8 cellular contexts compared by ENCODE assay signal in genomic region chr7:94003446-94004023, GRCh38. TPM values are rescaled to one million over a fixed set of nuclear protein-coding genes. Genes with fewer than 3 reads are reported as not detected.
DNase-seq lines count a peak whose midpoint lies in the region; ATAC-seq, FAIRE-seq and TF ChIP-seq lines count a peak whose summit lies in the region.

No MANE protein-coding gene starts in this region.

- peak overlapping the region; percentile 80 to 93 (median 86) for H3K4me3 ChIP-seq in BLaER1 treated with 17β-estradiol and CSF1 and Interleukin-3, amounts not matched to agents 10 nM and 100 nM
- H3K4me3 ChIP-seq in endothelial cell of umbilical vein (replicated peaks in 1 of 3; ENCODE audit: insufficient read depth in 1 of 3, low read depth in 1 of 3, low read length in 3 of 3): peak overlapping the region; percentile 85 to 95 (median 87)
- H3K4me3 ChIP-seq in naive thymus-derived CD4-positive, alpha-beta T cell (ENCODE audit: low read length): peak overlapping the region; percentile 75

- H4K20me1 ChIP-seq in BLaER1 treated with 17β-estradiol and CSF1 and Interleukin-3, amounts not matched to agents 10 nM and 100 nM: no peaks in the 10 kb centered on the region; a peak in 1 of 22 replicates
- H4K20me1 ChIP-seq in endothelial cell of umbilical vein (replicated peaks; ENCODE audit: control insufficient read depth, extremely low read depth, insufficient read depth, low read length): no peaks in the 10 kb centered on the region

- ATAC-seq in GM18873 (IDR thresholded peaks at IDR 0.05; ENCODE audit: low FRiP score, unreplicated experiment) (peak; percentile 24), HG03095 (IDR thresholded peaks at IDR 0.05; ENCODE audit: unreplicated experiment) (peak; percentile 21)
- peak; percentile 40 for ATAC-seq in naive thymus-derived CD4-positive, alpha-beta T cell

- peak overlapping the region; percentile 88 to 100 (median 99) for H3K4me3 Mint-ChIP-seq in naive thymus-derived CD4-positive, alpha-beta T cell

- POLR2A ChIA-PET in endothelial cell of umbilical vein (lab: Charles Lee): interaction anchor here (0.7 kb wide), 1 partner anchor 14 kb away, joined by 3 read pairs; no protein-coding TSS in a partner anchor
- POLR2A ChIA-PET in naive thymus-derived CD4-positive, alpha-beta T cell (lab: Charles Lee): no interaction called here

- dilution Hi-C loops in endothelial cell of umbilical vein (cut with MboI; ENCODE audit: extremely low pct_ligation_motif_present, low sequenced_read_pairs): no loop called here

- no peaks in the 10 kb centered on the region for H3K27me3 ChIP-seq in BLaER1 treated with 17β-estradiol and CSF1 and Interleukin-3, amounts not matched to agents 10 nM and 100 nM
- H3K27me3 ChIP-seq in endothelial cell of umbilical vein (ENCODE audit: control insufficient read depth in 2 of 2, insufficient read depth in 2 of 2, low read length in 2 of 2): peaks cover 10 to 23% of the 10 kb centered on the region in 2 experiments
- H3K27me3 ChIP-seq in naive thymus-derived CD4-positive, alpha-beta T cell (ENCODE audit: control insufficient read depth in 2 of 2, insufficient read depth in 2 of 2, low read length in 2 of 2): no peaks in the 10 kb centered on the region

- H3K9me1 ChIP-seq in endothelial cell of umbilical vein (replicated peaks; ENCODE audit: control insufficient read depth, extremely low read depth, insufficient read depth, low read length): no peaks in the 10 kb centered on the region

- no peak for FAIRE-seq in endothelial cell of umbilical vein (lab: Jason Lieb, UNC)

- H3K36me3 ChIP-seq in BLaER1 treated with 17β-estradiol and CSF1 and Interleukin-3, amounts not matched to agents 10 nM and 100 nM: peaks cover under 1 to 24% (median 8%) of the 10 kb centered on the region in 11 experiments; a peak in 19 of 22 replicates
- peaks cover 0 to 4% of the 10 kb centered on the region in 2 experiments for H3K36me3 ChIP-seq in endothelial cell of umbilical vein (ENCODE audit: control insufficient read depth in 2 of 2, extremely low read depth in 1 of 2, insufficient read depth in 2 of 2, low read length in 2 of 2)
- peaks cover 0 to 6% (median 0%) of the 10 kb centered on the region in 3 experiments for H3K36me3 ChIP-seq in naive thymus-derived CD4-positive, alpha-beta T cell (ENCODE audit: control insufficient read depth in 2 of 3, insufficient read depth in 3 of 3, low read length in 3 of 3)

- peak overlapping the region; percentile 95 to 100 (median 99) for H3K27ac Mint-ChIP-seq in naive thymus-derived CD4-positive, alpha-beta T cell

- CTCF ChIA-PET in endothelial cell of umbilical vein (lab: Charles Lee): interaction anchor here (1.1 kb wide), 1 partner anchor 101 kb away, joined by 4 read pairs; no protein-coding TSS in a partner anchor
- CTCF ChIA-PET in naive thymus-derived CD4-positive, alpha-beta T cell (lab: Charles Lee): no interaction called here

- H3K27me3 Mint-ChIP-seq in naive thymus-derived CD4-positive, alpha-beta T cell: peaks cover 0 to 27% (median 11%) of the 10 kb centered on the region in 5 donors

- peaks cover 24 to 58% (median 51%) of the 10 kb centered on the region in 7 donors for H3K4me1 Mint-ChIP-seq in naive thymus-derived CD4-positive, alpha-beta T cell

- TF ChIP-seq POLR2A in endothelial cell of umbilical vein (IDR thresholded peaks at IDR 0.05; ENCODE audit: low read depth, low read length): no peak

- peaks cover 32% of the 10 kb centered on the region for H3K79me2 ChIP-seq in endothelial cell of umbilical vein (ENCODE audit: control insufficient read depth, insufficient read depth, low read length)

- peak overlapping the region; percentile 60 for H2AFZ ChIP-seq in endothelial cell of umbilical vein (ENCODE audit: low read depth, low read length)

- no peaks in the 10 kb centered on the region for H3K9me3 Mint-ChIP-seq in naive thymus-derived CD4-positive, alpha-beta T cell

- H3K9ac ChIP-seq in BLaER1 treated with 17β-estradiol and CSF1 and Interleukin-3, amounts not matched to agents 10 nM and 100 nM: peak overlapping the region; percentile 86 to 97 (median 92)
- peak overlapping the region; percentile 92 for H3K9ac ChIP-seq in endothelial cell of umbilical vein (replicated peaks; ENCODE audit: extremely low read depth, insufficient read depth, low read length)

- no peaks in the 10 kb centered on the region for H3K9me3 ChIP-seq in BLaER1 treated with 17β-estradiol and CSF1 and Interleukin-3, amounts not matched to agents 10 nM and 100 nM (replicated peaks in 1 of 11)
- H3K9me3 ChIP-seq in endothelial cell of umbilical vein (replicated peaks; ENCODE audit: control insufficient read depth, insufficient read depth, low read length): no peaks in the 10 kb centered on the region
- no peaks in the 10 kb centered on the region for H3K9me3 ChIP-seq in naive thymus-derived CD4-positive, alpha-beta T cell (ENCODE audit: control insufficient read depth in 2 of 3, low read length in 3 of 3)

- BruUV-seq in endothelial cell of umbilical vein (replicated peaks; lab: Mats Ljungman, UMichigan): TSS peak; percentile 68

- intact Hi-C loops in endothelial cell of umbilical vein (cut with micrococcal nuclease): loop anchor here (1.0 to 5.0 kb wide), 7 partner anchors 59 to 180 kb away; partner anchors contain the start of gene GNG11
- intact Hi-C loops in naive thymus-derived CD4-positive, alpha-beta T cell (cut with micrococcal nuclease): loop anchor here (1.0 to 10.0 kb wide), 14 partner anchors 83 to 1869 kb away; partner anchors contain the start of genes ANKIB1 (in 2 of the 2), KRIT1 (in 2 of the 2), PEX1 (in 2 of the 2) and RBM48 (in 2 of the 2)

- peak overlapping the region; percentile 79 to 95 (median 89) for H3K4me2 ChIP-seq in BLaER1 treated with 17β-estradiol and CSF1 and Interleukin-3, amounts not matched to agents 10 nM and 100 nM
- H3K4me2 ChIP-seq in endothelial cell of umbilical vein (ENCODE audit: insufficient read depth, low read length): peak overlapping the region; percentile 94

- DNase-seq in RPMI8226 (peak; percentile 16), endothelial cell of umbilical vein (ENCODE audit: low read depth, low spot score) (no peak), cortex of kidney (lab: John Stamatoyannopoulos, UW) (no peak)
- peak in 1 of 9 donors; percentile 16 for DNase-seq in naive thymus-derived CD4-positive, alpha-beta T cell
- no peak for DNase-seq in stimulated activated CD8-positive, alpha-beta memory T cell treated with anti-CD3 and anti-CD28 coated beads, Interleukin-4, amount 100 ng/mL, for 48 hours

- TF ChIP-seq CTCF in endothelial cell of umbilical vein (IDR thresholded peaks at IDR 0.05; ENCODE audit: extremely low read depth in 1 of 2, insufficient read depth in 1 of 2, low read depth in 1 of 2, low read length in 2 of 2): no peak

- H3K36me3 Mint-ChIP-seq in naive thymus-derived CD4-positive, alpha-beta T cell: peaks cover 0 to 11% (median 0%) of the 10 kb centered on the region in 5 donors

- peak overlapping the region; percentile 82 to 92 (median 87) for H3K27ac ChIP-seq in BLaER1 treated with 17β-estradiol and CSF1 and Interleukin-3, amounts not matched to agents 10 nM and 100 nM
- peak overlapping the region; percentile 76 for H3K27ac ChIP-seq in endothelial cell of umbilical vein (ENCODE audit: insufficient read depth, low read depth, low read length)
- H3K27ac ChIP-seq in naive thymus-derived CD4-positive, alpha-beta T cell (ENCODE audit: low read depth, low read length): peak overlapping the region; percentile 91

- H3K4me1 ChIP-seq in BLaER1 treated with 17β-estradiol and CSF1 and Interleukin-3, amounts not matched to agents 10 nM and 100 nM: peaks cover 9 to 28% (median 18%) of the 10 kb centered on the region in 10 experiments; a peak in 18 of 20 replicates
- peaks cover 16% of the 10 kb centered on the region for H3K4me1 ChIP-seq in endothelial cell of umbilical vein (ENCODE audit: control insufficient read depth, extremely low read depth, insufficient read depth, low read length)
- H3K4me1 ChIP-seq in naive thymus-derived CD4-positive, alpha-beta T cell (ENCODE audit: control insufficient read depth in 2 of 2, insufficient read depth in 2 of 2, low read length in 2 of 2): peaks cover 3 to 17% of the 10 kb centered on the region in 2 donors

TF ChIP-seq in endothelial cell of umbilical vein, 7 proteins besides CTCF, POLR2A, EP300 and RAD21:
- TF ChIP-seq MYC (IDR thresholded peaks at IDR 0.05; ENCODE audit: low read depth, low read length): no peak
- TF ChIP-seq GATA2 (IDR thresholded peaks at IDR 0.05; ENCODE audit: insufficient read depth, insufficient read length, low read depth, low read length): no peak
- TF ChIP-seq POLR2AphosphoS5 (IDR thresholded peaks at IDR 0.05; ENCODE audit: insufficient read depth, low read depth, low read length): no peak
- no peak for TF ChIP-seq JUN (IDR thresholded peaks at IDR 0.05; ENCODE audit: borderline replicate concordance, insufficient read depth, insufficient read length, low read depth)
- no peak for TF ChIP-seq EZH2 (IDR thresholded peaks at IDR 0.05; ENCODE audit: borderline replicate concordance, low read depth, low read length, severe bottlenecking)
- TF ChIP-seq FOS (IDR thresholded peaks at IDR 0.05; ENCODE audit: borderline replicate concordance, insufficient read depth, low read length): no peak
- no peak for TF ChIP-seq MAX (IDR thresholded peaks at IDR 0.05; ENCODE audit: insufficient read depth, insufficient read length)

RNA-seq across cellular contexts. Expression of gene BET1, which starts 0.6 kb away (rescaled TPM):
- 23.9 and 28.4 TPM in 2 replicates for total RNA-seq in endothelial cell of umbilical vein
- polyA plus RNA-seq in endothelial cell of umbilical vein: 14.8 and 21.9 TPM in 2 replicates
- 22.8 and 23.2 TPM in 2 replicates for polyA plus RNA-seq in endothelial cell of umbilical vein (2011; cell fraction: cytosol; rRNA removed)
- 18.6 and 18.9 TPM in 2 replicates for polyA plus RNA-seq in endothelial cell of umbilical vein (2011; cell fraction: nucleus; rRNA removed)
- polyA plus RNA-seq in endothelial cell of umbilical vein (2012): 22.0 and 25.9 TPM in 2 replicates
- polyA minus RNA-seq in endothelial cell of umbilical vein: 12.4 and 13.1 TPM in 2 replicates
- polyA minus RNA-seq in endothelial cell of umbilical vein (2011; cell fraction: cytosol; rRNA and poly(A)+ RNA removed): 9.6 TPM
- polyA minus RNA-seq in endothelial cell of umbilical vein (2011; cell fraction: nucleus; rRNA and poly(A)+ RNA removed): 15.3 and 21.1 TPM in 2 replicates
- 10 to 100 TPM in 4 of 5 experiments, 1 to 10 TPM in 1; 9.9 to 37.6 (median 25.2) TPM for total RNA-seq in naive thymus-derived CD4-positive, alpha-beta T cell
- 10 to 100 TPM; 10.4 to 13.9 TPM for polyA plus RNA-seq in naive thymus-derived CD4-positive, alpha-beta T cell
